In the genomic region with DNA sequence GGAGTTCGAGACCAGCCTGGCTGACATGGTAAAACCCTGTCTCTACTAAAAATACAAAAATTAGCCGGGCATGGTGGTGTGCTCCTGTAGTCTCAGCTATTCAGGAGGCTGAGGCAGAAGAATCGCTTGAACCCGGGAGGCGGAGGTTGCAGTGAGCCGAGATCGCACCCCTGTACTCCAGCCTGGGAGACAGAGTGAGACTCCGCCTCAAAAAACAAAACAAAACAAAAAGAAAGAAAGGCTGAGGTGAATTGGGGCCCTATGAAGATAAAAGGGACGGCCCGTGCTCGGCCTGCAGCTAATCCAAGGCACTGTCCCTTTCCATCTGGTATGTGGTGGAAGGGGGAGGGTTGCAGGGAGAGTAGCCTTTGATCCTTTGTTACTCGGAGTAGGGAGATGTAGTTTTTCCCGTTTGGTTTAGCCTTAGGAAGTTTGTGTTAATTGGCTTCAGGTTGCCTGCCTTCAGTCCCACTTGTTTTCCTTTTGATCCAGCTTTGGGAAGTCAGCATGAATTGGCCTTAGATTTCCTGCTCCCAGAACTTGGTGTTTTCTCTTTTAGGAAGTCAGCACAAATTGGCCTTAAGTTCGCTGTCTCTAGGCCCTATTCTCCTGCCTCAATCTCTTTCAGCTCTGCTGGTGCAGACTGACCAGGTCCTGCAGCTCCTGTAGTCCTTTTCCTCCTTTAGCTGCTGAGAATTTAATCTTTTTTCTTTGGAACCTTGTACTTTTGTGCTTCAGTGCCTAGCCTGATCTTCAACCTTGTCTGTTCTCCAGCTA, we compare ENCODE assay signal across 1 cellular context.
TF ChIP-seq lines count a peak whose summit lies in the region.

No MANE protein-coding gene starts in this region.

TF ChIP-seq in K562, 482 proteins besides CTCF, POLR2A, EP300 and RAD21 (continued from another document):
- TF ChIP-seq, protein P1, sequence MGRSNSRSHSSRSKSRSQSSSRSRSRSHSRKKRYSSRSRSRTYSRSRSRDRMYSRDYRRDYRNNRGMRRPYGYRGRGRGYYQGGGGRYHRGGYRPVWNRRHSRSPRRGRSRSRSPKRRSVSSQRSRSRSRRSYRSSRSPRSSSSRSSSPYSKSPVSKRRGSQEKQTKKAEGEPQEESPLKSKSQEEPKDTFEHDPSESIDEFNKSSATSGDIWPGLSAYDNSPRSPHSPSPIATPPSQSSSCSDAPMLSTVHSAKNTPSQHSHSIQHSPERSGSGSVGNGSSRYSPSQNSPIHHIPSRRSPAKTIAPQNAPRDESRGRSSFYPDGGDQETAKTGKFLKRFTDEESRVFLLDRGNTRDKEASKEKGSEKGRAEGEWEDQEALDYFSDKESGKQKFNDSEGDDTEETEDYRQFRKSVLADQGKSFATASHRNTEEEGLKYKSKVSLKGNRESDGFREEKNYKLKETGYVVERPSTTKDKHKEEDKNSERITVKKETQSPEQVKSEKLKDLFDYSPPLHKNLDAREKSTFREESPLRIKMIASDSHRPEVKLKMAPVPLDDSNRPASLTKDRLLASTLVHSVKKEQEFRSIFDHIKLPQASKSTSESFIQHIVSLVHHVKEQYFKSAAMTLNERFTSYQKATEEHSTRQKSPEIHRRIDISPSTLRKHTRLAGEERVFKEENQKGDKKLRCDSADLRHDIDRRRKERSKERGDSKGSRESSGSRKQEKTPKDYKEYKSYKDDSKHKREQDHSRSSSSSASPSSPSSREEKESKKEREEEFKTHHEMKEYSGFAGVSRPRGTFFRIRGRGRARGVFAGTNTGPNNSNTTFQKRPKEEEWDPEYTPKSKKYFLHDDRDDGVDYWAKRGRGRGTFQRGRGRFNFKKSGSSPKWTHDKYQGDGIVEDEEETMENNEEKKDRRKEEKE (IDR thresholded peaks at IDR 0.05; ENCODE audit: borderline replicate concordance in 1 of 2, control insufficient read depth in 1 of 2, low read depth in 2 of 2, low read length in 1 of 2), result no peak
- TF ChIP-seq MYC (IDR thresholded peaks at IDR 0.05; ENCODE audit: low read depth, low read length), result no peak
- TF ChIP-seq MYC (CRISPR knock-in tag; IDR thresholded peaks at IDR 0.05; ENCODE audit: borderline replicate concordance, low read depth), result no peak
- TF ChIP-seq NFIX (CRISPR knock-in tag; IDR thresholded peaks at IDR 0.05; ENCODE audit: low read depth), result no peak
